Comparison of ENCODE assay signal across 1 cellular context in the genomic region with DNA sequence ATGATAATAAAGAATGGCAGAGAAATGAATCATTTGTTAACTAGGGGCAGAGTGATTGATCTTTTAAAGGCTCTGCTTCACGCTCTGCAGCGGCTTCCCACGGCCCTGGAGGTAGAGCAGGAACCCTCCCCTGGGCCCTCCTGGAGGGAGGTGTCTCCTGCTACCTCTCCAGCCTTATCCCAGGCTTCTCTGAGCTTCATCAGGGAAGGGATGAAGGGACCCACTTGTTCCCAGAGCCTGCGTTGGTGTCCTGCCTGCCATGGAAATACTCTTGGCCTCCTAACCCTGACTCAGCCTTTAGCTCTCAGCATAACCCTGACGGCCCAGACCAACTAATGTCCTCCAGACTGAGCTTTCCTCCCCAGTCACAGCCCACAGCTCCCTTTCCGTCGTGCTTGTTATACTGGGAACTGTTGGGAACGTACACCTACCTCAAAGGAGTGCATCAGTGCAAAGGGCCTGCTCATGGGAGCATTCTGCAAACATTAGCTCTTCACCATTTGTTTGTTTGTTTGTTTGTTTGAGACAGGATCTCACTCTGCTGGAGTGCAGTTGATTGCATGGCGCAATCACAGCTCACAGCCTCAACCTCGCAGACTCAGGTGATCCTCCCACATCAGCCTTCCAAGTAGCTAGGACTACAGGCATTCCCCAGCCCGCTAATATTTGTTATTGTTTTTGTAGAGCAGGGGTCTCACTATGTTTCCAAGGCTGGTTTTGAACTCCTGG.
TF ChIP-seq lines count a peak whose summit lies in the region.

No MANE protein-coding gene starts in this region.

TF ChIP-seq in GM23338, 12 proteins besides CTCF, POLR2A, EP300 and RAD21 (continued from another document):
- TF ChIP-seq ETS1 (IDR thresholded peaks at IDR 0.05) (no peak), ZNF331 (CRISPR knock-in tag; IDR thresholded peaks at IDR 0.05; ENCODE audit: low read depth) (no peak)
